In the genomic region with DNA sequence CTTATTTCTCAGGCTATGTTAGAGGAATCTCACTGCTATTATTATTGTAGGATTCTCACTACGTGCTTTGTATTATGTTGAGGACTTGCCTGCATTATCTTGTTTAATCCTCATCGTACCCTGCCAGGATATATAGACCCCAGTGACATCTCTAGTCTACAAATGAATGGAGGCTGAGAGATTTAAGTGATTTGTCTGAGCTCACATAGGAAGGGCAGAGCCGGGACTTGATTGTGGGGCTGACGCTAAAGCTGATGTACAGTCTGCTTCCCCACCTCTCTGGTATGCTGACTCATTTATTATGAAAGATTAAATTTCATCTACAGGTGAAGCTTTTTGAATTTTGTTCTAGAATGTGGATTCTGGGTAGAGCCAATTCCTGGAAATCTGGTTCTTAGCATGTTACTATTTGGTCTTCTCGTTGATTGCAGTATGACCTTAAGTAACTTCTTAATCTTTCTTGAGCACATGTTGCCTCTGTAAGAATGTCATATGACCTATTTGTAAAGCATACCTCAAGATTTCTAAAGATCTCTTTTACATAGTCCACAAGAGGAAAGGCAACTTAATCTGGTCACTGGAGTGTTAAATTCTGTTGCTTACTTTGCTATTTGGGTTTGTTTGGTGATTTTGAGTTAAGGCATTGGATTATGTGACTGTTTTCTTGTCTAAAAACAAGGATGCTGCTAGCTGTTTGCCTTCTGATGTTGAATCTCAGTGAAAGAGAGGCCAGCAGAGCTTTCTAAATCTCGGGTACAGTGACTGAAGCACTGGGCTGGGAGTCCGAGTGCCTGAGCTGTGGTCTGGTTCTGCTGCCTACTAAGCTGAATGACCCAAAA, we compare ENCODE assay signal across 10 cellular contexts. TPM values are rescaled to one million over a fixed set of nuclear protein-coding genes. Genes with fewer than 3 reads are reported as not detected.
DNase-seq lines count a peak whose midpoint lies in the region; ATAC-seq and TF ChIP-seq lines count a peak whose summit lies in the region.
"Had no signal": no experiment of that assay in that cellular context is flagged by ENCODE, and none has a peak within 500 bp of the region (broad histone marks: within the 10 kb centered on the region; RNA-seq: fewer than 3 reads in every experiment).

No MANE protein-coding gene starts in this region.

- ATAC-seq in GM18867 (IDR thresholded peaks at IDR 0.05; ENCODE audit: unreplicated experiment): no peak
- no peak for ATAC-seq in body of pancreas

- TF ChIP-seq POLR2A in body of pancreas (IDR thresholded peaks at IDR 0.05): no peak

- H3K4me1 ChIP-seq in OCI-LY7 (ENCODE audit: insufficient read depth, low read length, poor library complexity, severe bottlenecking) (peaks cover 52% of the 10 kb centered on the region), neutrophil (ENCODE audit: control insufficient read depth in 1 of 2, insufficient read depth in 1 of 2, low read depth in 1 of 2, low read length in 1 of 2) (peaks cover 94 to 100% of the 10 kb centered on the region in 2 experiments), body of pancreas (peaks cover 34% of the 10 kb centered on the region)

- H3K4me3 ChIP-seq in OCI-LY7 (ENCODE audit: low read depth, low read length, poor library complexity, severe bottlenecking) (no peak overlapping the region), dorsolateral prefrontal cortex (peak overlapping the region in 9 of 59 donors; percentile 1 to 29 (median 7)), neutrophil (ENCODE audit: low read depth in 1 of 2, low read length in 1 of 2) (peak overlapping the region; percentile 48 to 62), body of pancreas (no peak overlapping the region)

- TF ChIP-seq CTCF in OCI-LY7 (conservative IDR thresholded peaks at IDR 0.05; ENCODE audit: low read length) (no peak), dorsolateral prefrontal cortex (IDR thresholded peaks at IDR 0.05 in 54 of 56, conservative IDR thresholded peaks at IDR 0.05 in 2 of 56; ENCODE audit: low read depth in 1 of 56, partially characterized antibody in 56 of 56) (no peak), neutrophil (IDR thresholded peaks at IDR 0.05) (no peak), body of pancreas (IDR thresholded peaks at IDR 0.05) (no peak)

- peak; percentile 32 for DNase-seq in Caki2 (ENCODE audit: low read depth)
- no peak for DNase-seq in OCI-LY7 (ENCODE audit: low spot score)
- no peak for DNase-seq in dorsolateral prefrontal cortex
- no peak for DNase-seq in EL
- DNase-seq in SK-N-DZ (ENCODE audit: low spot score): no peak
- no peak for DNase-seq in body of pancreas
- DNase-seq: activated B cell treated with CpG ODN at 0.5 μM for 24 hours, GOT3 had no signal

- 39 to 44% methylated on average over 7 of the region's 7 CpGs for WGBS in body of pancreas, 2 donors

- no peak overlapping the region for H2AFZ ChIP-seq in OCI-LY7 (ENCODE audit: low read length)

- CTCF ChIA-PET in OCI-LY7 (lab: Charles Lee; ENCODE audit: unreplicated experiment): no interaction called here

- no peaks in the 10 kb centered on the region for H3K27me3 ChIP-seq in dorsolateral prefrontal cortex
- no peaks in the 10 kb centered on the region for H3K27me3 ChIP-seq in neutrophil
- H3K27me3 ChIP-seq in body of pancreas: no peaks in the 10 kb centered on the region

- BruUV-seq in OCI-LY7 (replicated peaks; lab: Mats Ljungman, UMichigan): no TSS peak

- H3K27ac ChIP-seq in OCI-LY7 (ENCODE audit: low read depth, low read length, poor library complexity, severe bottlenecking) (no peak overlapping the region), dorsolateral prefrontal cortex (peak overlapping the region in 38 of 59 donors; percentile 0 to 79 (median 40)), neutrophil (peak overlapping the region; percentile 85), body of pancreas (no peak overlapping the region)

- peaks cover 81% of the 10 kb centered on the region for H3K79me2 ChIP-seq in OCI-LY7 (ENCODE audit: insufficient read depth, low read depth, low read length)

- peaks cover 31% of the 10 kb centered on the region; the same call in 1 of the 2 replicates for H4K20me1 ChIP-seq in OCI-LY7 (ENCODE audit: insufficient read depth, low read length)

- in situ Hi-C loops in Caki2 (cut with HindIII; ENCODE audit: low pct_unique_long_range_greater_than_20kb, low sequenced_read_pairs): no loop called here

- no peaks in the 10 kb centered on the region for H3K9me2 ChIP-seq in OCI-LY7 (ENCODE audit: insufficient read depth, low read length)

- H3K9me3 ChIP-seq in OCI-LY7 (ENCODE audit: low read length) (no peaks in the 10 kb centered on the region), neutrophil (no peaks in the 10 kb centered on the region), body of pancreas (no peaks in the 10 kb centered on the region)

- POLR2A ChIA-PET in OCI-LY7 (lab: Charles Lee): interaction anchor here (0.5 to 1.5 kb wide), 4 partner anchors 13 to 19 kb away, joined by 3 to 4 read pairs (median 3); no protein-coding TSS in a partner anchor

- peak overlapping the region; percentile 10; the same call in 1 of the 2 replicates for H3K4me2 ChIP-seq in OCI-LY7 (ENCODE audit: low read length)

- intact Hi-C loops in OCI-LY7 (cut with micrococcal nuclease; ENCODE audit: unreplicated experiment): no loop called here
- intact Hi-C loops in dorsolateral prefrontal cortex (cut with DNase I): no loop called here
- intact Hi-C loops in body of pancreas (cut with DNase I): no loop called here

- peaks cover 43% of the 10 kb centered on the region for H3K36me3 ChIP-seq in OCI-LY7 (ENCODE audit: insufficient read depth, low read length)
- no peaks in the 10 kb centered on the region for H3K36me3 ChIP-seq in neutrophil
- H3K36me3 ChIP-seq in body of pancreas (replicated peaks in 1 of 2; ENCODE audit: insufficient read depth in 1 of 2, low read depth in 2 of 2): no peaks in the 10 kb centered on the region

RNA-seq across cellular contexts. Expression of a gene that starts 12.4 kb away (rescaled TPM):
- 238 and 278 TPM in 2 replicates for total RNA-seq in Caki2 (2014; rRNA removed; shearing (Covaris generic); ENCODE audit: low replicate concordance)
- 113 and 121 TPM in 2 replicates for total RNA-seq in OCI-LY7 (2014; rRNA removed; shearing (Covaris generic))
- total RNA-seq in OCI-LY7 (2022): 120 and 126 TPM in 2 replicates
- 100 to 1,000 TPM in 6 of 120 experiments, 10 to 100 TPM in 114; 52.4 to 107 (median 80.4) TPM for total RNA-seq in dorsolateral prefrontal cortex
- polyA plus RNA-seq in SK-N-DZ (2014; cell fraction: cytosol; rRNA removed): 244 and 259 TPM in 2 replicates
- polyA plus RNA-seq in SK-N-DZ (2014; cell fraction: nucleus; rRNA removed): 156 TPM in 2 replicates
- 100 to 1,000 TPM in 1 of 2 donors, 10 to 100 TPM in 1; 76.3 to 114 TPM for total RNA-seq in body of pancreas

RNA-seq across cellular contexts. Expression of a gene that starts 40.6 kb away (rescaled TPM):
- not detected in 2 replicates for total RNA-seq in Caki2 (2014; rRNA removed; shearing (Covaris generic); ENCODE audit: low replicate concordance)
- 0.28 and 0.57 TPM in 2 replicates for total RNA-seq in OCI-LY7 (2014; rRNA removed; shearing (Covaris generic))
- 0.22 and 0.30 TPM in 2 replicates for total RNA-seq in OCI-LY7 (2022)
- 1 to 10 TPM in 114 of 120 experiments, under 1 TPM in 6; 0.21 to 9.6 (median 2.9) TPM for total RNA-seq in dorsolateral prefrontal cortex
- not detected in 2 replicates for polyA plus RNA-seq in SK-N-DZ (2014; cell fraction: cytosol; rRNA removed)
- polyA plus RNA-seq in SK-N-DZ (2014; cell fraction: nucleus; rRNA removed): not detected in 2 replicates
- 1 to 10 TPM in 1 of 2 donors, not detected in 1; 1.3 TPM for total RNA-seq in body of pancreas

RNA-seq across cellular contexts. Expression of a gene that starts 52.0 kb away (rescaled TPM):
- total RNA-seq in Caki2 (2014; rRNA removed; shearing (Covaris generic); ENCODE audit: low replicate concordance): not detected in 2 replicates
- not detected in 2 replicates for total RNA-seq in OCI-LY7 (2014; rRNA removed; shearing (Covaris generic))
- total RNA-seq in OCI-LY7 (2022): 0.09 TPM in 1 of 2 replicates, not detected in the other
- 1 to 10 TPM in 84 of 120 experiments, under 1 TPM in 36; 0.30 to 2.7 (median 1.2) TPM for total RNA-seq in dorsolateral prefrontal cortex
- not detected in 2 replicates for polyA plus RNA-seq in SK-N-DZ (2014; cell fraction: cytosol; rRNA removed)
- 0.37 TPM in 1 of 2 replicates, not detected in the other for polyA plus RNA-seq in SK-N-DZ (2014; cell fraction: nucleus; rRNA removed)
- under 1 TPM in 1 of 2 donors, not detected in 1; 0.26 TPM for total RNA-seq in body of pancreas

Comparison
In these comparisons a context has a peak if more than half of its experiments do, and no peak if none do; other contexts are left out.
1. H3K27ac ChIP-seq: peak in dorsolateral prefrontal cortex (38 of 59) and neutrophil (single experiment); none in OCI-LY7 (single experiment) and body of pancreas (0 of 4).
2. H3K4me3 ChIP-seq: peak in neutrophil (2 of 2); none in OCI-LY7 (single experiment) and body of pancreas (0 of 2).